In the genomic region with DNA sequence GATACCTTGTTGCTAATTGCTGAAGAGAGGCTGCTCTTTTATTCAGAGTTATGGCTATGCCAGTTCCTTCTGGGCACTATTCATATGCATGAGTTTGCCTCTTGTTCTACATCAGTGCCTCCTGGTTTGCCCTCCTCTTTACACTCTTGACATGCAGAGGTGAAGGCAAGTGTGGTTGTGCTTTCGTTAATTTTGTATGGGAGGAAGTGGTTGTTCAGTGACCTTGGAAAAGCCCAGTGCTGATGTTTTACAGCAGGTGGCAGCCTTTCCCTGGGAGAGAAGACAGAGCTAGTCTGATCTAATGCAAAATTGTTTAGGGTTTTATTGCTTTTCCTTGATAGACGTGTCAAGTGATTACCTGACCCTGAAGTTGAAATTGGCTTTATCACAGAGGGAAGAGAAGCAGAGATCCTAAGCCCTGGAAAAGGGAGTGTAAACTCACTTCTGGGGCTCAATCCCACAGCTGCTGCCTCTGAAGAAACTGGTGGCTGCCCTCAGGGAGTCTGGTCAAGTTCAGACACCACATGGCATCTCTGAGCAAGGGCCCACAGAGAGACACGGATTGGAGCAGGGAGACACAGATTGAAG, we compare ENCODE assay signal across 9 cellular contexts. TPM values are rescaled to one million over a fixed set of nuclear protein-coding genes. Genes with fewer than 3 reads are reported as not detected.
DNase-seq lines count a peak whose midpoint lies in the region; ATAC-seq, FAIRE-seq and TF ChIP-seq lines count a peak whose summit lies in the region.
"Had no signal": no experiment of that assay in that cellular context is flagged by ENCODE, and none has a peak within 500 bp of the region (broad histone marks: within the 10 kb centered on the region; RNA-seq: fewer than 3 reads in every experiment).

No MANE protein-coding gene starts in this region.

- POLR2A ChIA-PET in H1 (lab: Charles Lee; ENCODE audit: partially characterized antibody): interaction anchor here (0.6 to 2.0 kb wide), 11 partner anchors 10 to 604 kb away, joined by 3 to 8 read pairs (median 3); partner anchors contain the start of gene SERTAD2

- H3K18ac ChIP-seq in H1 (ENCODE audit: extremely low read depth, low read length): no peak overlapping the region

- H2AK5ac ChIP-seq in H1 (ENCODE audit: low read depth, low read length): no peak overlapping the region

- peak; percentile 30 to 80 (median 78) for TF ChIP-seq CTCF in H1 (IDR thresholded peaks at IDR 0.05; ENCODE audit: control extremely low read depth in 1 of 3, insufficient read depth in 1 of 3, low read depth in 1 of 3, low read length in 3 of 3)

- H3K79me1 ChIP-seq in H1 (ENCODE audit: low read depth, low read length): no peaks in the 10 kb centered on the region

- H3K23me2 ChIP-seq in H1 (ENCODE audit: low read depth, low read length): no peaks in the 10 kb centered on the region

- no peaks in the 10 kb centered on the region for H3K27me3 Mint-ChIP-seq in stimulated activated naive B cell treated with anti-CD40 and anti-IgM and Interleukin-4, amounts not matched to agents 10 μg/mL and 1 μg/mL and 100 μg/mL, for 72 hours

- ATAC-seq in GM19463 (IDR thresholded peaks at IDR 0.05; ENCODE audit: unreplicated experiment): peak; percentile 94
- ATAC-seq in stimulated activated naive B cell treated with anti-CD40 and anti-IgM and Interleukin-4, amounts not matched to agents 10 μg/mL and 1 μg/mL and 100 μg/mL, for 72 hours (replicated peaks): peak; percentile 93 to 98

- H3K27me3 ChIP-seq in H1 (replicated peaks in 1 of 4; ENCODE audit: control insufficient read depth in 3 of 4, extremely low read depth in 1 of 4, insufficient read depth in 3 of 4, low read length in 3 of 4) (no peaks in the 10 kb centered on the region; a peak in 1 of 7 replicates), mucosa of rectum (ENCODE audit: control insufficient read depth in 2 of 2, insufficient read depth in 2 of 2, low read length in 2 of 2) (no peaks in the 10 kb centered on the region)

- TF ChIP-seq POLR2A in H1 (IDR thresholded peaks at IDR 0.05; ENCODE audit: control extremely low read depth in 1 of 2, low read depth in 2 of 2, low read length in 2 of 2): no peak

- no peak overlapping the region for H2BK120ac ChIP-seq in H1 (replicated peaks; ENCODE audit: low read depth, low read length)

- H4K8ac ChIP-seq in H1 (ENCODE audit: extremely low read depth, insufficient read depth, low read length): no peak overlapping the region

- TF ChIP-seq RAD21 in H1 (IDR thresholded peaks at IDR 0.05 in 1 of 2, conservative IDR thresholded peaks at IDR 0.05 in 1 of 2; ENCODE audit: low read depth in 2 of 2, low read length in 2 of 2): peak; percentile 97 to 99

- no peaks in the 10 kb centered on the region for H3K9me3 ChIP-seq in H1 (ENCODE audit: insufficient read depth in 2 of 2, low read depth in 1 of 2, low read length in 1 of 2)
- no peaks in the 10 kb centered on the region for H3K9me3 ChIP-seq in mucosa of rectum (ENCODE audit: control insufficient read depth in 2 of 2, low read length in 2 of 2)

- H3K4me2 ChIP-seq in H1 (ENCODE audit: insufficient read depth in 1 of 2, low read depth in 2 of 2, low read length in 2 of 2): no peak overlapping the region

- H2BK5ac ChIP-seq in H1 (ENCODE audit: low read depth, low read length): peak overlapping the region; percentile 9; the same call in 1 of the 2 replicates

- H3K79me2 ChIP-seq in H1 (ENCODE audit: control insufficient read depth in 1 of 2, insufficient read depth in 2 of 2, low read length in 2 of 2): no peaks in the 10 kb centered on the region

- 0 out of 2 replicates have a peak overlapping the region, but pooled peaks have one; percentile 10 for H2BK12ac ChIP-seq in H1 (ENCODE audit: low read depth, low read length)

- 0 out of 2 replicates have a peak overlapping the region, but pooled peaks have one; percentile 54 for H2AFZ ChIP-seq in H1 (ENCODE audit: low read length)

- H3K4me3 ChIP-seq in H1 (ENCODE audit: extremely low read depth in 1 of 4, insufficient read depth in 2 of 4, low read depth in 3 of 4, low read length in 4 of 4) (no peak overlapping the region), mucosa of rectum (ENCODE audit: low read length in 2 of 2) (no peak overlapping the region)

- H3K4me3 Mint-ChIP-seq in stimulated activated naive B cell treated with anti-CD40 and anti-IgM and Interleukin-4, amounts not matched to agents 10 μg/mL and 1 μg/mL and 100 μg/mL, for 72 hours: no peak overlapping the region
- H3K4me3 Mint-ChIP-seq: dendritic cell treated with granulocyte-macrophage colony-stimulating factor and Interleukin-4, amounts not matched to agents 40 ng/mL and 50 ng/mL, for 4 days had no signal

- peak; percentile 79 for DNase-seq in Caki2 (ENCODE audit: low read depth)
- peak; percentile 61 for DNase-seq in HPDE6-E6E7 (ENCODE audit: extremely low spot score)
- peak; percentile 20 for DNase-seq in NK-92 treated with Interleukin-12 subunit alpha and Interleukin-12 subunit beta, amount 100 ng/mL, for 24 hours (lab: John Stamatoyannopoulos, UW)
- DNase-seq in activated CD8-positive, alpha-beta memory T cell treated with anti-CD3 and anti-CD28 coated beads for 4 hours (ENCODE audit: low read depth in 2 of 2): peak; percentile 32 to 66
- DNase-seq in H1 (ENCODE audit: low read depth in 1 of 2, low spot score in 2 of 2): peak in 1 of 2 experiments; percentile 69
- peak; percentile 72 for DNase-seq in stimulated activated naive B cell treated with anti-CD40 and anti-IgM and Interleukin-4, amounts not matched to agents 10 μg/mL and 1 μg/mL and 100 μg/mL, for 72 hours

- no peaks in the 10 kb centered on the region for H3K36me3 Mint-ChIP-seq in stimulated activated naive B cell treated with anti-CD40 and anti-IgM and Interleukin-4, amounts not matched to agents 10 μg/mL and 1 μg/mL and 100 μg/mL, for 72 hours

- H3K36me3 ChIP-seq in H1 (ENCODE audit: control insufficient read depth in 2 of 4, insufficient read depth in 4 of 4, low read length in 3 of 4): no peaks in the 10 kb centered on the region
- no peaks in the 10 kb centered on the region for H3K36me3 ChIP-seq in mucosa of rectum (ENCODE audit: control insufficient read depth in 2 of 2, insufficient read depth in 2 of 2, low read length in 2 of 2)

- peaks cover 13 to 22% of the 10 kb centered on the region in 2 donors for H3K4me1 Mint-ChIP-seq in stimulated activated naive B cell treated with anti-CD40 and anti-IgM and Interleukin-4, amounts not matched to agents 10 μg/mL and 1 μg/mL and 100 μg/mL, for 72 hours

- in situ Hi-C loops in Caki2 (cut with HindIII; ENCODE audit: low pct_unique_long_range_greater_than_20kb, low sequenced_read_pairs): loop anchor here (25.0 kb wide), 2 partner anchors 88 to 263 kb away; partner anchors contain the start of gene PELI1

- peak overlapping the region; percentile 47 for H3K27ac Mint-ChIP-seq in stimulated activated naive B cell treated with anti-CD40 and anti-IgM and Interleukin-4, amounts not matched to agents 10 μg/mL and 1 μg/mL and 100 μg/mL, for 72 hours
- H3K27ac Mint-ChIP-seq: dendritic cell treated with granulocyte-macrophage colony-stimulating factor and Interleukin-4, amounts not matched to agents 40 ng/mL and 50 ng/mL, for 4 days had no signal

- H2BK20ac ChIP-seq in H1 (ENCODE audit: low read length): no peak overlapping the region

- H4K20me1 ChIP-seq in H1 (replicated peaks in 1 of 2; ENCODE audit: control insufficient read depth in 1 of 2, insufficient read depth in 2 of 2, low read length in 2 of 2): no peaks in the 10 kb centered on the region

- no peak overlapping the region for H3K14ac ChIP-seq in H1 (ENCODE audit: insufficient read length)

- no peak overlapping the region for H4K5ac ChIP-seq in H1 (ENCODE audit: insufficient read length, low read depth, low read length)

- H3K56ac ChIP-seq in H1 (replicated peaks; ENCODE audit: insufficient read length, low read depth, low read length): no peak overlapping the region

- H2BK15ac ChIP-seq in H1 (ENCODE audit: low read length): no peak overlapping the region

- H3K9ac ChIP-seq in H1 (replicated peaks in 1 of 4; ENCODE audit: extremely low read depth in 1 of 4, low read depth in 3 of 4, low read length in 3 of 4) (no peak overlapping the region), mucosa of rectum (ENCODE audit: low read depth in 1 of 2, low read length in 2 of 2) (peak overlapping the region; percentile 15 to 34)

- H3K4me1 ChIP-seq in H1 (replicated peaks in 1 of 4; ENCODE audit: control insufficient read depth in 3 of 4, insufficient read depth in 4 of 4, low read length in 3 of 4): peaks cover 0 to 10% (median 5%) of the 10 kb centered on the region in 4 experiments; a peak in 6 of 7 replicates
- H3K4me1 ChIP-seq in mucosa of rectum (ENCODE audit: control insufficient read depth in 2 of 2, insufficient read depth in 2 of 2, low read length in 2 of 2): peaks cover 3% of the 10 kb centered on the region in 2 donors

- 32% methylated on average over 3 of the region's 3 CpGs; no CpG with 5 or more reads in 1 of the 2 experiments for WGBS in H1 (ENCODE audit: extremely low coverage in 1 of 2, insufficient coverage in 1 of 2, insufficient read length in 1 of 2, insufficient replicate concordance in 2 of 2, low coverage in 1 of 2, low lambda C conversion rate in 2 of 2, missing lambda C conversion rate in 1 of 2), 2 experiments

- CTCF ChIA-PET in H1 (lab: Charles Lee; ENCODE audit: partially characterized antibody): interaction anchor here (0.6 to 4.1 kb wide), 30 partner anchors 9 to 621 kb away, joined by 3 to 37 read pairs (median 4); no protein-coding TSS in a partner anchor

- no peaks in the 10 kb centered on the region for H3K9me3 Mint-ChIP-seq in stimulated activated naive B cell treated with anti-CD40 and anti-IgM and Interleukin-4, amounts not matched to agents 10 μg/mL and 1 μg/mL and 100 μg/mL, for 72 hours
- H3K9me3 Mint-ChIP-seq: dendritic cell treated with granulocyte-macrophage colony-stimulating factor and Interleukin-4, amounts not matched to agents 40 ng/mL and 50 ng/mL, for 4 days had no signal

- H4K91ac ChIP-seq in H1 (replicated peaks; ENCODE audit: insufficient read length, low read length): peak overlapping the region; percentile 75

- no peak overlapping the region for H3K23ac ChIP-seq in H1 (ENCODE audit: insufficient read length)

- FAIRE-seq in H1 (lab: Jason Lieb, UNC): peak; percentile 82

- no peak overlapping the region for H3K4ac ChIP-seq in H1 (replicated peaks; ENCODE audit: insufficient read length, low read depth, low read length)

- H3K27ac ChIP-seq in H1 (ENCODE audit: low read depth, low read length) (no peak overlapping the region), mucosa of rectum (ENCODE audit: low read depth in 2 of 2, low read length in 2 of 2) (no peak overlapping the region)

- no peak for TF ChIP-seq EP300 in H1 (IDR thresholded peaks at IDR 0.05; ENCODE audit: borderline replicate concordance in 1 of 2, low read depth in 2 of 2, low read length in 2 of 2)

RNA-seq across cellular contexts. Expression of gene VPS54, which starts 30.5 kb away (rescaled TPM):
- 14.8 and 17.5 TPM in 2 replicates for total RNA-seq in Caki2 (2014; rRNA removed; shearing (Covaris generic); ENCODE audit: low replicate concordance)
- 13.2 and 14.3 TPM in 2 replicates for total RNA-seq in H1 (2021; fragmentation: NEBNext Ultra II Directional; extraction: Animal tissue kit (Norgen Biotek cat#: 25700))
- polyA plus RNA-seq in H1 (2011; rRNA removed): 2.4 and 3.6 TPM in 2 replicates
- polyA plus RNA-seq in H1 (2011; cell fraction: cytosol; rRNA removed): 5.4 TPM
- 3.4 TPM for polyA plus RNA-seq in H1 (2011; cell fraction: nucleus; rRNA removed)
- 6.2 to 10.7 TPM (median 8.0 TPM) in 4 replicates for polyA plus RNA-seq in H1 (2012, experiment 1 of 2)
- 0.46 TPM for polyA plus RNA-seq in H1 (2012, experiment 2 of 2)
- polyA plus RNA-seq in H1 (2013, experiment 1 of 2): 5.9 TPM
- polyA plus RNA-seq in H1 (2013, experiment 2 of 2): 6.5 TPM
- 9.5 and 14.8 TPM in 2 replicates for polyA minus RNA-seq in H1 (2011; rRNA and poly(A)+ RNA removed)
- polyA minus RNA-seq in H1 (2011; cell fraction: cytosol; rRNA and poly(A)+ RNA removed): 5.2 TPM
- polyA minus RNA-seq in H1 (2011; cell fraction: nucleus; rRNA and poly(A)+ RNA removed): 16.7 TPM

Comparison
In these comparisons a context has a peak if more than half of its experiments do, and no peak if none do; other contexts are left out.
1. H3K9ac ChIP-seq: peak in mucosa of rectum (2 of 2); none in H1 (0 of 4).